18 cellular contexts compared by ENCODE assay signal in genomic region chr6:160408528-160408927, GRCh38.
DNase-seq lines count a peak whose midpoint lies in the region; ATAC-seq and TF ChIP-seq lines count a peak whose summit lies in the region.
"Had no signal": no experiment of that assay in that cellular context is flagged by ENCODE, and none has a peak within 500 bp of the region (broad histone marks: within the 10 kb centered on the region; RNA-seq: fewer than 3 reads in every experiment).

No MANE protein-coding gene starts in this region.

- H3K36me3 ChIP-seq in right lobe of liver: peaks cover 0 to 8% (median under 1%) of the 10 kb centered on the region in 4 donors
- no peaks in the 10 kb centered on the region for H3K36me3 ChIP-seq in mucosa of descending colon (ENCODE audit: low read depth)
- H3K36me3 ChIP-seq: BE2C had no signal

- no peaks in the 10 kb centered on the region for H3K9me3 ChIP-seq in right lobe of liver
- no peaks in the 10 kb centered on the region for H3K9me3 ChIP-seq in mucosa of descending colon
- H3K9me3 ChIP-seq: BE2C, Caco-2 had no signal

- intact Hi-C loops in right lobe of liver (cut with DNase I): no loop called here
- intact Hi-C loops in mucosa of descending colon (cut with DNase I, micrococcal nuclease): no loop called here

- peak; percentile 6 for DNase-seq in DMS53 treated with DMSO at 0.1 percent for 48 hours (lab: John Stamatoyannopoulos, UW; ENCODE audit: unreplicated experiment)
- peak; percentile 58 for DNase-seq in left kidney (ENCODE audit: low read depth, low spot score)
- DNase-seq in right lobe of liver: no peak
- DNase-seq in dermis blood vessel endothelial cell: no peak
- no peak for DNase-seq in mucosa of descending colon
- no peak for DNase-seq in stimulated activated naive CD4-positive, alpha-beta T cell treated with Interleukin-2 at 50 U/mL for 16 hours (lab: John Stamatoyannopoulos, UW)
- DNase-seq: ACHN; BE2C; C1 segment of cervical spinal cord; Caco-2; CD4-positive, alpha-beta T cell; DMS153; DND-41; EL; GOT3; H9 had no signal

- no peak for TF ChIP-seq CTCF in right lobe of liver (IDR thresholded peaks at IDR 0.05)
- TF ChIP-seq CTCF in mucosa of descending colon (IDR thresholded peaks at IDR 0.05): no peak

- ATAC-seq in right lobe of liver (peak; percentile 61 to 82 (median 72)), mucosa of descending colon (no peak), HG03354 (IDR thresholded peaks at IDR 0.05; ENCODE audit: poor library complexity, severe bottlenecking, unreplicated experiment) (no peak)
- ATAC-seq: GM12878 had no signal

- H3K27me3 ChIP-seq in right lobe of liver: no peaks in the 10 kb centered on the region
- H3K27me3 ChIP-seq: BE2C had no signal

- H3K4me3 ChIP-seq in right lobe of liver: no peak overlapping the region
- no peak overlapping the region for H3K4me3 ChIP-seq in mucosa of descending colon
- H3K4me3 ChIP-seq: GM12878 had no signal

- H3K4me1 ChIP-seq in right lobe of liver: peaks cover 0 to 4% (median 0%) of the 10 kb centered on the region in 4 donors
- H3K4me1 ChIP-seq in mucosa of descending colon (ENCODE audit: low read depth): no peaks in the 10 kb centered on the region
- H3K4me1 ChIP-seq: BE2C, Caco-2 had no signal

- WGBS in right lobe of liver (ENCODE audit: insufficient coverage, low coverage, low lambda C conversion rate, missing lambda C conversion rate): 45% methylated on average over 5 of the region's 5 CpGs

- no peak overlapping the region for H3K27ac ChIP-seq in right lobe of liver

- no peak for TF ChIP-seq POLR2A in right lobe of liver (IDR thresholded peaks at IDR 0.05)

Comparison
In these comparisons a context has a peak if more than half of its experiments do, and no peak if none do; other contexts are left out.
1. DNase-seq: peak in DMS53 treated with DMSO at 0.1 percent for 48 hours (single experiment) and left kidney (single experiment); none in right lobe of liver (0 of 3), dermis blood vessel endothelial cell (single experiment), mucosa of descending colon (0 of 3) and stimulated activated naive CD4-positive, alpha-beta T cell treated with Interleukin-2 at 50 U/mL for 16 hours (single experiment).
2. ATAC-seq: peak in right lobe of liver (4 of 4); none in mucosa of descending colon (single experiment) and HG03354 (single experiment).